In the genomic region with DNA sequence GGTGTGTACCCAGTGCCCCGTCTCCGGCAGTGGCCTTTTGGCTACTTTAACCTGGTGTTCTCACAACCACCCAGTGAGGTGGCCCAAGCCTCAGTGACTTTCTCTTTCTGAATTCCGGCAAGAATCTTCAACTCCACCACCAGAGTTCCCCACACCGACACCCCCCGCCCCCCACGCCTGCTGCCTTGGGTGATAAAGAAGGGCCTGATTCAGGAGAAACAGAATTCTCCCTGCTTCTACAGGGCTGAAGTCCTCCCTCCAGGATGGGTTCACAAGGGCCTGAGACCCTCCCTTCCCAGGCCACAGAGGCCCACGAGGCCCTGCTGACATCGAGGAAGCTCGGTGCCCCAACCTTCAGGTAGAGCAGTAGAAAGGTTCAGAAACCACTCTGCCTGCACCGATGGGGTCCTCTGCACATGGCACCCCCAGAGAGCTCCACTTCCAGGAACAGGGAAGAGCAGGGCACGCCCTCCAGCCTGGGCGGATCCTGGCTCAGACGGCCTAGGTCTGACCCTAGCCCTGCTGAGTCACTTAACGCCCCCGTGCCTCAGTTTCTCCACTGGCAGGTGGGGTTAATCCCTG, we compare ENCODE assay signal across 8 cellular contexts. TPM values are rescaled to one million over a fixed set of nuclear protein-coding genes. Genes with fewer than 3 reads are reported as not detected.
DNase-seq lines count a peak whose midpoint lies in the region; ATAC-seq and TF ChIP-seq lines count a peak whose summit lies in the region.

No MANE protein-coding gene starts in this region.

- H3K9me3 Mint-ChIP-seq in CD4-positive, alpha-beta memory T cell, result no peaks in the 10 kb centered on the region
- H3K9me3 Mint-ChIP-seq in natural killer cell treated with Interleukin-12 subunit alpha and Interleukin-12 subunit beta and Interleukin-15 and Interleukin-18, amount 100 ng/mL, for 72 hours, result no peaks in the 10 kb centered on the region

- peak overlapping the region; percentile 81 to 89 (median 86) for H3K4me3 Mint-ChIP-seq in CD4-positive, alpha-beta memory T cell
- H3K4me3 Mint-ChIP-seq in natural killer cell treated with Interleukin-12 subunit alpha and Interleukin-12 subunit beta and Interleukin-15 and Interleukin-18, amount 100 ng/mL, for 72 hours, result peak overlapping the region; percentile 85

- ATAC-seq in natural killer cell treated with Interleukin-12 subunit alpha and Interleukin-12 subunit beta and Interleukin-15 and Interleukin-18, amount 100 ng/mL, for 72 hours, result no peak
- ATAC-seq in HG02623 (IDR thresholded peaks at IDR 0.05; ENCODE audit: unreplicated experiment), result no peak
- no peak for ATAC-seq in GM21367 (IDR thresholded peaks at IDR 0.05; ENCODE audit: unreplicated experiment)
- no peak for ATAC-seq in HG03175 (IDR thresholded peaks at IDR 0.05; ENCODE audit: unreplicated experiment)

- no peaks in the 10 kb centered on the region for H3K9me3 ChIP-seq in CD4-positive, alpha-beta memory T cell (ENCODE audit: control insufficient read depth in 1 of 2, low read length in 2 of 2)

- H3K27ac Mint-ChIP-seq in CD4-positive, alpha-beta memory T cell, result peak overlapping the region; percentile 68 to 89 (median 83)
- H3K27ac Mint-ChIP-seq in natural killer cell treated with Interleukin-12 subunit alpha and Interleukin-12 subunit beta and Interleukin-15 and Interleukin-18, amount 100 ng/mL, for 72 hours, result peak overlapping the region in 1 of 2 donors; percentile 53

- CTCF ChIA-PET in CD4-positive, alpha-beta memory T cell (lab: Charles Lee; ENCODE audit: partially characterized antibody), result interaction anchor here (1.8 to 7.5 kb wide), 5 partner anchors 8 to 67 kb away, joined by 7 to 81 read pairs (median 13); a partner anchor contains a TSS

- TF ChIP-seq CTCF in LNCaP clone FGC (IDR thresholded peaks at IDR 0.05; ENCODE audit: control insufficient read depth, extremely low read depth, insufficient read depth), result no peak
- no peak for TF ChIP-seq CTCF in cardiac fibroblast (IDR thresholded peaks at IDR 0.05; ENCODE audit: low read depth, low read length)

- H3K4me1 Mint-ChIP-seq in CD4-positive, alpha-beta memory T cell, result peaks cover 3 to 30% (median 18%) of the 10 kb centered on the region in 4 donors
- peaks cover 16 to 17% of the 10 kb centered on the region in 2 donors for H3K4me1 Mint-ChIP-seq in natural killer cell treated with Interleukin-12 subunit alpha and Interleukin-12 subunit beta and Interleukin-15 and Interleukin-18, amount 100 ng/mL, for 72 hours (ENCODE audit: low read depth in 2 of 2)

- peak overlapping the region; percentile 65 for H3K27ac ChIP-seq in CD4-positive, alpha-beta memory T cell (ENCODE audit: low read depth, low read length)

- no peaks in the 10 kb centered on the region for H3K27me3 Mint-ChIP-seq in CD4-positive, alpha-beta memory T cell
- H3K27me3 Mint-ChIP-seq in natural killer cell treated with Interleukin-12 subunit alpha and Interleukin-12 subunit beta and Interleukin-15 and Interleukin-18, amount 100 ng/mL, for 72 hours, result no peaks in the 10 kb centered on the region

- no peaks in the 10 kb centered on the region for H3K27me3 ChIP-seq in CD4-positive, alpha-beta memory T cell (ENCODE audit: insufficient read depth, low read length)

- peak overlapping the region; percentile 44 to 72 for H3K4me3 ChIP-seq in CD4-positive, alpha-beta memory T cell (ENCODE audit: low read length in 2 of 2)
- H3K4me3 ChIP-seq in LNCaP clone FGC (ENCODE audit: low read depth, low read length), result peak overlapping the region; percentile 97
- H3K4me3 ChIP-seq in cardiac fibroblast (replicated peaks in 1 of 2; ENCODE audit: low read depth in 2 of 2, low read length in 2 of 2), result peak overlapping the region; percentile 73 to 94

- H3K4me1 ChIP-seq in CD4-positive, alpha-beta memory T cell (ENCODE audit: insufficient read depth, low read length), result peaks cover 28% of the 10 kb centered on the region

- no peaks in the 10 kb centered on the region for H3K36me3 ChIP-seq in CD4-positive, alpha-beta memory T cell (ENCODE audit: insufficient read depth, low read length)

- DNase-seq in CD4-positive, alpha-beta memory T cell, result peak in 1 of 5 donors; percentile 20
- DNase-seq in LNCaP clone FGC (ENCODE audit: low read depth) (no peak), cardiac fibroblast (ENCODE audit: low read depth in 2 of 2) (no peak), GM19240 (ENCODE audit: insufficient read length, low spot score) (no peak)
- DNase-seq in natural killer cell treated with Interleukin-12 subunit alpha and Interleukin-12 subunit beta and Interleukin-15 and Interleukin-18, amount 100 ng/mL, for 72 hours (ENCODE audit: low spot score), result no peak

- POLR2A ChIA-PET in CD4-positive, alpha-beta memory T cell (lab: Charles Lee; ENCODE audit: partially characterized antibody), result interaction anchor here (0.9 to 5.1 kb wide), 14 partner anchors 9 to 509 kb away, joined by 3 to 57 read pairs (median 8); a partner anchor contains a TSS

- intact Hi-C loops in CD4-positive, alpha-beta memory T cell (cut with micrococcal nuclease), result loop anchor here (1.0 to 5.0 kb wide), 4 partner anchors 63 to 180 kb away; a partner anchor contains a TSS

- H3K36me3 Mint-ChIP-seq in CD4-positive, alpha-beta memory T cell, result peaks cover 3% of the 10 kb centered on the region in 2 donors
- no peaks in the 10 kb centered on the region for H3K36me3 Mint-ChIP-seq in natural killer cell treated with Interleukin-12 subunit alpha and Interleukin-12 subunit beta and Interleukin-15 and Interleukin-18, amount 100 ng/mL, for 72 hours

RNA-seq across cellular contexts. Expression of a gene that starts 0.9 kb away (rescaled TPM):
- total RNA-seq in CD4-positive, alpha-beta memory T cell, result 10 to 100 TPM; 33.4 to 35.4 TPM
- polyA plus RNA-seq in CD4-positive, alpha-beta memory T cell, result 10 to 100 TPM; 37.9 to 70.8 TPM
- total RNA-seq in natural killer cell treated with Interleukin-12 subunit alpha and Interleukin-12 subunit beta and Interleukin-15 and Interleukin-18, amount 100 ng/mL, for 72 hours, result 100 to 1,000 TPM in 1 of 2 donors, 10 to 100 TPM in 1; 82.6 to 174 TPM

RNA-seq across cellular contexts. Expression of a gene that starts 1.3 kb away (rescaled TPM):
- total RNA-seq in CD4-positive, alpha-beta memory T cell, result 10 to 100 TPM; 18.0 to 18.7 TPM
- 1 to 10 TPM; 5.7 to 8.2 TPM for polyA plus RNA-seq in CD4-positive, alpha-beta memory T cell
- total RNA-seq in natural killer cell treated with Interleukin-12 subunit alpha and Interleukin-12 subunit beta and Interleukin-15 and Interleukin-18, amount 100 ng/mL, for 72 hours, result 10 to 100 TPM; 16.1 to 42.3 TPM

RNA-seq across cellular contexts. Expression of a gene that starts 9.7 kb away (rescaled TPM):
- 1 to 10 TPM in 1 of 2 experiments, under 1 TPM in 1; 0.86 to 2.3 TPM for total RNA-seq in CD4-positive, alpha-beta memory T cell
- polyA plus RNA-seq in CD4-positive, alpha-beta memory T cell, result under 1 TPM in 1 of 2 donors, not detected in 1; 0.44 TPM
- total RNA-seq in natural killer cell treated with Interleukin-12 subunit alpha and Interleukin-12 subunit beta and Interleukin-15 and Interleukin-18, amount 100 ng/mL, for 72 hours, result 1 to 10 TPM; 3.0 to 6.1 TPM

RNA-seq across cellular contexts. Expression of a gene that starts 15.7 kb away (rescaled TPM):
- total RNA-seq in CD4-positive, alpha-beta memory T cell, result 10 to 100 TPM; 65.9 to 68.2 TPM
- polyA plus RNA-seq in CD4-positive, alpha-beta memory T cell, result 100 to 1,000 TPM; 118 to 164 TPM
- total RNA-seq in natural killer cell treated with Interleukin-12 subunit alpha and Interleukin-12 subunit beta and Interleukin-15 and Interleukin-18, amount 100 ng/mL, for 72 hours, result 100 to 1,000 TPM in 1 of 2 donors, 10 to 100 TPM in 1; 95.7 to 136 TPM

RNA-seq across cellular contexts. Expression of a gene that starts 29.8 kb away (rescaled TPM):
- total RNA-seq in CD4-positive, alpha-beta memory T cell, result 10 to 100 TPM; 37.6 to 44.0 TPM
- polyA plus RNA-seq in CD4-positive, alpha-beta memory T cell, result 1 to 10 TPM; 6.2 to 8.2 TPM
- 10 to 100 TPM; 18.2 to 23.1 TPM for total RNA-seq in natural killer cell treated with Interleukin-12 subunit alpha and Interleukin-12 subunit beta and Interleukin-15 and Interleukin-18, amount 100 ng/mL, for 72 hours
